Comparison of ENCODE assay signal across 9 cellular contexts in genomic region chr11:73493838-73494598, GRCh38.
A peak's percentile ranks its signal among the peaks of the same experiment; 100 is the strongest.
DNase-seq lines count a peak whose midpoint lies in the region; ATAC-seq, FAIRE-seq and TF ChIP-seq lines count a peak whose summit lies in the region.
"Had no signal": no experiment of that assay in that cellular context is flagged by ENCODE, and none has a peak within 500 bp of the region (broad histone marks: within the 10 kb centered on the region; RNA-seq: fewer than 3 reads in every experiment).

No MANE protein-coding gene starts in this region.

- H2AFZ ChIP-seq in ACC112 (ENCODE audit: low read length, unreplicated experiment), result no peak overlapping the region

- peak overlapping the region; percentile 40 for H3K27ac ChIP-seq in ACC112 (ENCODE audit: low read depth, low read length)
- H3K27ac ChIP-seq in layer of hippocampus (ENCODE audit: low read depth, low read length), result peak overlapping the region; percentile 66
- H3K27ac ChIP-seq in kidney (ENCODE audit: low read depth in 2 of 2, low read length in 2 of 2), result no peak overlapping the region

- H3K27ac Mint-ChIP-seq in activated CD4-positive, alpha-beta T cell treated with anti-CD3 and anti-CD28 coated beads for 36 hours, result no peak overlapping the region
- H3K27ac Mint-ChIP-seq: activated T-helper 17 cell treated with anti-CD3 and anti-CD28 coated beads, Interleukin-2, amount 50 U/mL, for 72 hours had no signal

- H3K4me1 Mint-ChIP-seq in activated CD4-positive, alpha-beta T cell treated with anti-CD3 and anti-CD28 coated beads for 36 hours, result no peaks in the 10 kb centered on the region
- H3K4me1 Mint-ChIP-seq: activated T-helper 17 cell treated with anti-CD3 and anti-CD28 coated beads, Interleukin-2, amount 50 U/mL, for 72 hours had no signal

- H3K36me3 ChIP-seq in ACC112 (ENCODE audit: insufficient read depth, low read length) (0 out of 2 replicates have a peak, but pooled peaks cover 3% of the 10 kb centered on the region), kidney (ENCODE audit: control insufficient read depth in 1 of 2, insufficient read depth in 2 of 2, low read length in 2 of 2) (no peaks in the 10 kb centered on the region)

- DNase-seq in dermis blood vessel endothelial cell, result peak; percentile 69
- no peak for DNase-seq in NCI-H1417 treated with DMSO at 0.1 percent for 48 hours (lab: John Stamatoyannopoulos, UW)
- no peak for DNase-seq in activated CD4-positive, alpha-beta T cell treated with anti-CD3 and anti-CD28 coated beads for 36 hours
- DNase-seq in stimulated activated CD4-positive, alpha-beta T cell treated with anti-CD3 and anti-CD28 coated beads, Interleukin-2, amount 100 ng/mL, for 48 hours, result no peak
- DNase-seq in kidney, result no peak

- POLR2A ChIA-PET in activated CD4-positive, alpha-beta T cell treated with anti-CD3 and anti-CD28 coated beads for 36 hours (lab: Charles Lee), result no interaction called here

- H3K79me2 ChIP-seq in ACC112 (ENCODE audit: control insufficient read depth, insufficient read depth, low read length, unreplicated experiment), result peaks cover 4% of the 10 kb centered on the region

- H3K27me3 Mint-ChIP-seq in activated CD4-positive, alpha-beta T cell treated with anti-CD3 and anti-CD28 coated beads for 36 hours, result no peaks in the 10 kb centered on the region
- H3K27me3 Mint-ChIP-seq: activated T-helper 17 cell treated with anti-CD3 and anti-CD28 coated beads, Interleukin-2, amount 50 U/mL, for 72 hours had no signal

- no peaks in the 10 kb centered on the region for H3K9me3 Mint-ChIP-seq in activated CD4-positive, alpha-beta T cell treated with anti-CD3 and anti-CD28 coated beads for 36 hours (ENCODE audit: low read depth)
- H3K9me3 Mint-ChIP-seq: activated T-helper 17 cell treated with anti-CD3 and anti-CD28 coated beads, Interleukin-2, amount 50 U/mL, for 72 hours had no signal

- no peak overlapping the region for H3K9ac ChIP-seq in kidney (ENCODE audit: low read length in 2 of 2)

- TF ChIP-seq RAD21 in Ishikawa (IDR thresholded peaks at IDR 0.05; ENCODE audit: low read depth), result peak; percentile 18; the same call in 1 of the 2 replicates

- ATAC-seq in activated CD4-positive, alpha-beta T cell treated with anti-CD3 and anti-CD28 coated beads for 36 hours, result no peak
- ATAC-seq: activated T-helper 17 cell treated with anti-CD3 and anti-CD28 coated beads, Interleukin-2, amount 50 U/mL, for 72 hours had no signal

- H3K4me3 ChIP-seq in ACC112 (ENCODE audit: low read depth, low read length) (peak overlapping the region; percentile 9; the same call in 1 of the 2 replicates), kidney (ENCODE audit: low read length in 2 of 2) (no peak overlapping the region)

- H3K36me3 Mint-ChIP-seq in activated CD4-positive, alpha-beta T cell treated with anti-CD3 and anti-CD28 coated beads for 36 hours (ENCODE audit: low read depth), result no peaks in the 10 kb centered on the region

- CTCF ChIA-PET in activated CD4-positive, alpha-beta T cell treated with anti-CD3 and anti-CD28 coated beads for 36 hours (lab: Charles Lee), result interaction anchor here (1.1 to 1.2 kb wide), 2 partner anchors 16 to 50 kb away, joined by 3 to 4 read pairs; no protein-coding TSS in a partner anchor

- peaks cover 20% of the 10 kb centered on the region for H3K4me1 ChIP-seq in ACC112 (ENCODE audit: control insufficient read depth, insufficient read depth, low read length, unreplicated experiment)
- no peaks in the 10 kb centered on the region for H3K4me1 ChIP-seq in kidney (ENCODE audit: control insufficient read depth in 1 of 2, insufficient read depth in 1 of 2, low read depth in 1 of 2, low read length in 2 of 2)

- FAIRE-seq in kidney (lab: Jason Lieb, UNC), result no peak

- TF ChIP-seq CTCF in kidney (IDR thresholded peaks at IDR 0.05; ENCODE audit: borderline replicate concordance, extremely low read depth, insufficient read depth), result no peak

- TF ChIP-seq EP300 in Ishikawa (IDR thresholded peaks at IDR 0.05; ENCODE audit: borderline replicate concordance), result peak; percentile 71; the same call in 1 of the 2 replicates

- no peak overlapping the region for H3K4me3 Mint-ChIP-seq in activated CD4-positive, alpha-beta T cell treated with anti-CD3 and anti-CD28 coated beads for 36 hours
- H3K4me3 Mint-ChIP-seq: activated T-helper 17 cell treated with anti-CD3 and anti-CD28 coated beads, Interleukin-2, amount 50 U/mL, for 72 hours had no signal

- H3K27me3 ChIP-seq in ACC112 (ENCODE audit: insufficient read depth, low read length) (no peaks in the 10 kb centered on the region), layer of hippocampus (ENCODE audit: control insufficient read depth, insufficient read depth, low read length) (no peaks in the 10 kb centered on the region)

- intact Hi-C loops in activated CD4-positive, alpha-beta T cell treated with anti-CD3 and anti-CD28 coated beads for 36 hours (cut with DNase I, micrococcal nuclease), result no loop called here
- intact Hi-C loops in kidney (cut with DNase I), result no loop called here

- no peaks in the 10 kb centered on the region for H3K9me3 ChIP-seq in kidney (ENCODE audit: control insufficient read depth in 1 of 2, low read length in 2 of 2)

TF ChIP-seq in Ishikawa, 13 proteins besides CTCF, POLR2A, EP300 and RAD21:
- TF ChIP-seq TCF12 (IDR thresholded peaks at IDR 0.05; ENCODE audit: low read depth), result peak; percentile 70
- TF ChIP-seq TEAD4 (IDR thresholded peaks at IDR 0.05), result peak; percentile 96
- TF ChIP-seq MAX (IDR thresholded peaks at IDR 0.05), result 0 out of 2 replicates have a peak, but pooled peaks have one; percentile 28
- no peak for TF ChIP-seq ZBTB7A (IDR thresholded peaks at IDR 0.05; ENCODE audit: low read depth)
- peak; percentile 96 for TF ChIP-seq NFIC (IDR thresholded peaks at IDR 0.05)
- peak; percentile 87 for TF ChIP-seq FOXM1 (IDR thresholded peaks at IDR 0.05; ENCODE audit: borderline replicate concordance, low read depth)
- no peak for TF ChIP-seq REST (IDR thresholded peaks at IDR 0.05; ENCODE audit: low read depth)
- TF ChIP-seq USF1 (IDR thresholded peaks at IDR 0.05), result 0 out of 2 replicates have a peak, but pooled peaks have one; percentile 13
- TF ChIP-seq YY1 (IDR thresholded peaks at IDR 0.05; ENCODE audit: low read depth), result peak; percentile 58; the same call in 1 of the 2 replicates

Comparison
In these comparisons a context has a peak if more than half of its experiments do, and no peak if none do; other contexts are left out.
1. H3K27ac ChIP-seq: peak in ACC112 (single experiment) and layer of hippocampus (single experiment); none in kidney (0 of 2).